In genomic region chr12:26158078-26158764, GRCh38 we compare ENCODE assay signal across 1 cellular context.
A peak's percentile ranks its signal among the peaks of the same experiment; 100 is the strongest.
TF ChIP-seq lines count a peak whose summit lies in the region.

No MANE protein-coding gene starts in this region.

TF ChIP-seq in GM12878, 131 proteins besides CTCF, POLR2A, EP300 and RAD21:
- no peak for TF ChIP-seq PML (IDR thresholded peaks at IDR 0.05; ENCODE audit: low read length)
- no peak for TF ChIP-seq ELK1 (IDR thresholded peaks at IDR 0.05; ENCODE audit: low read depth, low read length)
- TF ChIP-seq PBX3 (IDR thresholded peaks at IDR 0.05; ENCODE audit: insufficient replicate concordance, low read depth, low read length): peak; percentile 54
- TF ChIP-seq EED (IDR thresholded peaks at IDR 0.05; ENCODE audit: low read depth): no peak
- no peak for TF ChIP-seq TCF12 (IDR thresholded peaks at IDR 0.05; ENCODE audit: low read depth, low read length)
- 0 out of 2 replicates have a peak, but pooled peaks have one; percentile 36 for TF ChIP-seq NBN (IDR thresholded peaks at IDR 0.05)
- no peak for TF ChIP-seq REST (IDR thresholded peaks at IDR 0.05; ENCODE audit: low read depth, low read length)
- TF ChIP-seq RELA (IDR thresholded peaks at IDR 0.05; ENCODE audit: borderline replicate concordance, partially characterized antibody): no peak
- no peak for TF ChIP-seq DPF2 (IDR thresholded peaks at IDR 0.05)
- no peak for TF ChIP-seq E2F4 (IDR thresholded peaks at IDR 0.05; ENCODE audit: low read depth, low read length)
- TF ChIP-seq MLLT1 (IDR thresholded peaks at IDR 0.05): 0 out of 2 replicates have a peak, but pooled peaks have one; percentile 22
- TF ChIP-seq PKNOX1 (IDR thresholded peaks at IDR 0.05): peak; percentile 71
- no peak for TF ChIP-seq YBX1 (IDR thresholded peaks at IDR 0.05)
- peak in 1 of 2 experiments; percentile 17; a peak in 1 of 4 replicates for TF ChIP-seq IKZF2 (IDR thresholded peaks at IDR 0.05)
- no peak for TF ChIP-seq PRDM15 (CRISPR knock-in tag; IDR thresholded peaks at IDR 0.05)
